38 cellular contexts compared by ENCODE assay signal in the genomic region with DNA sequence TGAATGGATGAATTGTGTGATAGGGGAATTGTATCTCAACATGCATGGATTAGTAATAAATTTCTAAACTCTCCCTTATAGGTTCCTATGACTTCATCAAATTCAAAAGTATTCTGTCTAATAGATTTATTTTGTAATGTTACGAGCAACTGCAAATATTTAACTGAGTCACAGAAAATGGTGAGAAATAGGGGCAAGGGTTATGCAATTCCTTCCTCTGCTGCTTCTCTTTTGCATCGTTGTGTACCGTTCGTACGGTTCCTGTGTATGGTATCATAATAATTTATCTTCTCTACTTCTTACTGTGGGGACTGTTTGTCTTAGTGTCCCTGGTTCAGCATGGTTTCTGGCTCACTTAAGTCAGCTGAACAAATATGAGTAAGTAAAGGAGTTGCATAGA. TPM values are rescaled to one million over a fixed set of nuclear protein-coding genes. Genes with fewer than 3 reads are reported as not detected.
"Had no signal": no experiment of that assay in that cellular context is flagged by ENCODE, and none has a peak within 500 bp of the region (broad histone marks: within the 10 kb centered on the region; RNA-seq: fewer than 3 reads in every experiment).

No MANE protein-coding gene starts in this region.

- H3K4me3 Mint-ChIP-seq: activated naive CD4-positive, alpha-beta T cell treated with anti-CD3 and anti-CD28 coated beads for 36 hours; activated naive CD4-positive, alpha-beta T cell treated with anti-CD3 and anti-CD28 coated beads, Interleukin-2, amount 10 ng/mL, durations not matched to agents 7 days and 5 days; activated naive CD4-positive, alpha-beta T cell treated with anti-CD3 and anti-CD28 coated beads, Interleukin-2, amount 50 U/mL, for 24 hours; activated naive CD8-positive, alpha-beta T cell; activated naive CD8-positive, alpha-beta T cell treated with anti-CD3 and anti-CD28 coated beads for 36 hours; activated naive CD8-positive, alpha-beta T cell treated with anti-CD3 and anti-CD28 coated beads, Interleukin-2, amount 10 ng/mL, durations not matched to agents 7 days and 5 days; activated naive CD8-positive, alpha-beta T cell treated with anti-CD3 and anti-CD28 coated beads, Interleukin-2, amount 50 U/mL, for 24 hours; activated T-cell treated with anti-CD3 and anti-CD28 coated beads, Interleukin-2, amount 50 U/mL, for 24 hours; activated T-cell treated with anti-CD3 and anti-CD28 coated beads, Interleukin-2, amount 50 U/mL, for 4 hours; activated T-cell treated with anti-CD3 and anti-CD28 coated beads, Interleukin-2, amount 50 U/mL, for 72 hours; activated T-helper 1 cell treated with anti-CD3 and anti-CD28 coated beads, Interleukin-12 subunit alpha, Interleukin-12 subunit beta, Interleukin-2, Interleukin-4 antibody, amounts not matched to agents 30 ng/mL and 10 ng/mL and 1 ng/mL, durations not matched to agents 14 hours and 24 hours and 36 hours; activated T-helper 17 cell treated with anti-CD3 and anti-CD28 coated beads, Interleukin-2, amount 50 U/mL, for 72 hours; brain; central memory CD8-positive, alpha-beta T cell had no signal

- H3K27ac Mint-ChIP-seq: activated naive CD4-positive, alpha-beta T cell treated with anti-CD3 and anti-CD28 coated beads for 36 hours; activated naive CD4-positive, alpha-beta T cell treated with anti-CD3 and anti-CD28 coated beads, Interleukin-2, amount 10 ng/mL, durations not matched to agents 7 days and 5 days; activated naive CD4-positive, alpha-beta T cell treated with anti-CD3 and anti-CD28 coated beads, Interleukin-2, amount 50 U/mL, for 24 hours; activated naive CD4-positive, alpha-beta T cell treated with anti-CD3 and anti-CD28 coated beads, Interleukin-2, amount 50 U/mL, for 72 hours; activated naive CD8-positive, alpha-beta T cell; activated naive CD8-positive, alpha-beta T cell treated with anti-CD3 and anti-CD28 coated beads for 36 hours; activated naive CD8-positive, alpha-beta T cell treated with anti-CD3 and anti-CD28 coated beads, Interleukin-2, amount 10 ng/mL, durations not matched to agents 7 days and 5 days; activated naive CD8-positive, alpha-beta T cell treated with anti-CD3 and anti-CD28 coated beads, Interleukin-2, amount 50 U/mL, for 24 hours; activated T-cell treated with anti-CD3 and anti-CD28 coated beads, Interleukin-2, amount 50 U/mL, for 24 hours; activated T-cell treated with anti-CD3 and anti-CD28 coated beads, Interleukin-2, amount 50 U/mL, for 72 hours; activated T-helper 1 cell treated with anti-CD3 and anti-CD28 coated beads, Interleukin-12 subunit alpha, Interleukin-12 subunit beta, Interleukin-2, Interleukin-4 antibody, amounts not matched to agents 30 ng/mL and 10 ng/mL and 1 ng/mL, durations not matched to agents 14 hours and 24 hours and 36 hours; activated T-helper 17 cell treated with anti-CD3 and anti-CD28 coated beads, Interleukin-2, amount 50 U/mL, for 72 hours; activated T-helper 2 cell treated with anti-CD3 and anti-CD28 coated beads, Interferon-gamma antibody, Interleukin-2, Interleukin-4, amounts not matched to agents 10 μg/mL and 5 μg/mL and 100 μg/mL, durations not matched to agents 14 hours and 24 hours and 36 hours; brain had no signal

- H3K27me3 ChIP-seq: adrenal gland, ascending aorta, body of pancreas, brain microvascular endothelial cell, breast epithelium, cardiac muscle cell had no signal

- H3K9me3 ChIP-seq: adrenal gland, ascending aorta, body of pancreas, breast epithelium had no signal

- H3K36me3 Mint-ChIP-seq: activated naive CD4-positive, alpha-beta T cell treated with anti-CD3 and anti-CD28 coated beads, Interleukin-2, amount 10 ng/mL, durations not matched to agents 7 days and 5 days; activated naive CD4-positive, alpha-beta T cell treated with anti-CD3 and anti-CD28 coated beads, Interleukin-2, amount 50 U/mL, for 24 hours; activated naive CD4-positive, alpha-beta T cell treated with anti-CD3 and anti-CD28 coated beads, Interleukin-2, amount 50 U/mL, for 72 hours; activated naive CD8-positive, alpha-beta T cell; activated naive CD8-positive, alpha-beta T cell treated with anti-CD3 and anti-CD28 coated beads for 36 hours; activated naive CD8-positive, alpha-beta T cell treated with anti-CD3 and anti-CD28 coated beads, Interleukin-2, amount 10 ng/mL, durations not matched to agents 7 days and 5 days; brain had no signal

- H3K9me3 Mint-ChIP-seq: activated naive CD4-positive, alpha-beta T cell treated with anti-CD3 and anti-CD28 coated beads, Interleukin-2, amount 10 ng/mL, durations not matched to agents 7 days and 5 days; activated naive CD4-positive, alpha-beta T cell treated with anti-CD3 and anti-CD28 coated beads, Interleukin-2, amount 50 U/mL, for 24 hours; activated naive CD4-positive, alpha-beta T cell treated with anti-CD3 and anti-CD28 coated beads, Interleukin-2, amount 50 U/mL, for 72 hours; activated naive CD8-positive, alpha-beta T cell treated with anti-CD3 and anti-CD28 coated beads for 36 hours; activated T-cell treated with anti-CD3 and anti-CD28 coated beads, Interleukin-2, amount 50 U/mL, for 72 hours; activated T-helper 1 cell treated with anti-CD3 and anti-CD28 coated beads, Interleukin-12 subunit alpha, Interleukin-12 subunit beta, Interleukin-2, Interleukin-4 antibody, amounts not matched to agents 30 ng/mL and 10 ng/mL and 1 ng/mL, durations not matched to agents 14 hours and 24 hours and 36 hours; activated T-helper 17 cell treated with anti-CD3 and anti-CD28 coated beads, Interleukin-2, amount 50 U/mL, for 72 hours; activated T-helper 2 cell treated with anti-CD3 and anti-CD28 coated beads, Interferon-gamma antibody, Interleukin-2, Interleukin-4, amounts not matched to agents 10 μg/mL and 5 μg/mL and 100 μg/mL, durations not matched to agents 14 hours and 24 hours and 36 hours; central memory CD8-positive, alpha-beta T cell had no signal

- H3K27ac ChIP-seq: adrenal gland, ascending aorta, body of pancreas, brain microvascular endothelial cell, breast epithelium, cardiac muscle cell had no signal

- H3K4me1 Mint-ChIP-seq: activated naive CD4-positive, alpha-beta T cell treated with anti-CD3 and anti-CD28 coated beads, Interleukin-2, amount 10 ng/mL, durations not matched to agents 7 days and 5 days; activated naive CD4-positive, alpha-beta T cell treated with anti-CD3 and anti-CD28 coated beads, Interleukin-2, amount 50 U/mL, for 24 hours; activated naive CD8-positive, alpha-beta T cell treated with anti-CD3 and anti-CD28 coated beads for 36 hours; activated naive CD8-positive, alpha-beta T cell treated with anti-CD3 and anti-CD28 coated beads, Interleukin-2, amount 10 ng/mL, durations not matched to agents 7 days and 5 days; activated naive CD8-positive, alpha-beta T cell treated with anti-CD3 and anti-CD28 coated beads, Interleukin-2, amount 50 U/mL, for 24 hours; activated T-helper 17 cell treated with anti-CD3 and anti-CD28 coated beads, Interleukin-2, amount 50 U/mL, for 72 hours; brain; central memory CD8-positive, alpha-beta T cell had no signal

- H3K4me1 ChIP-seq: adrenal gland, body of pancreas, breast epithelium had no signal

- ATAC-seq: activated naive CD4-positive, alpha-beta T cell treated with anti-CD3 and anti-CD28 coated beads, Interleukin-2, amount 50 U/mL, for 72 hours; activated naive CD8-positive, alpha-beta T cell treated with anti-CD3 and anti-CD28 coated beads, Interleukin-2, amount 50 U/mL, for 24 hours; activated T-cell treated with anti-CD3 and anti-CD28 coated beads, Interleukin-2, amount 50 U/mL, for 4 hours; activated T-cell treated with anti-CD3 and anti-CD28 coated beads, Interleukin-2, amount 50 U/mL, for 72 hours; activated T-helper 17 cell treated with anti-CD3 and anti-CD28 coated beads, Interleukin-2, amount 50 U/mL, for 72 hours; body of pancreas had no signal

- DNase-seq: activated effector memory CD4-positive, alpha-beta T cell treated with anti-CD3 and anti-CD28 coated beads, Interleukin-2, amount 50 U/mL, for 16 hours; activated effector memory CD4-positive, alpha-beta T cell treated with Interleukin-2 at 50 U/mL for 16 hours; activated gamma-delta T cell; activated gamma-delta T cell treated with Interleukin-2 at 50 U/mL for 16 hours; activated naive CD4-positive, alpha-beta T cell; activated naive CD4-positive, alpha-beta T cell treated with anti-CD3 and anti-CD28 coated beads for 36 hours; activated naive CD4-positive, alpha-beta T cell treated with anti-CD3 and anti-CD28 coated beads, Interleukin-2, amount 10 ng/mL, durations not matched to agents 7 days and 5 days; activated naive CD4-positive, alpha-beta T cell treated with anti-CD3 and anti-CD28 coated beads, Interleukin-2, amount 50 U/mL, for 16 hours; activated naive CD4-positive, alpha-beta T cell treated with Interleukin-2 at 50 U/mL for 16 hours; activated naive CD8-positive, alpha-beta T cell treated with anti-CD3 and anti-CD28 coated beads for 36 hours; activated naive CD8-positive, alpha-beta T cell treated with anti-CD3 and anti-CD28 coated beads, Interleukin-2, amount 10 ng/mL, durations not matched to agents 7 days and 5 days; activated naive CD8-positive, alpha-beta T cell treated with anti-CD3 and anti-CD28 coated beads, Interleukin-2, amount 50 U/mL, for 24 hours; activated T-cell treated with anti-CD3 and anti-CD28 coated beads, Interleukin-2, amount 50 U/mL, for 1 hour; activated T-cell treated with anti-CD3 and anti-CD28 coated beads, Interleukin-2, amount 50 U/mL, for 24 hours; activated T-cell treated with anti-CD3 and anti-CD28 coated beads, Interleukin-2, amount 50 U/mL, for 4 hours; activated T-cell treated with anti-CD3 and anti-CD28 coated beads, Interleukin-2, amount 50 U/mL, for 48 hours; activated T-cell treated with anti-CD3 and anti-CD28 coated beads, Interleukin-2, amount 50 U/mL, for 72 hours; adrenal gland; amniotic stem cell; amygdala; anterior cingulate cortex; aorta; body of pancreas; brain microvascular endothelial cell; caudate nucleus; central memory CD4-positive, alpha-beta T cell; cerebellar nuclear complex had no signal

- H3K4me3 ChIP-seq: adrenal gland, ascending aorta, body of pancreas, breast epithelium, cardiac muscle cell had no signal

- H3K27me3 Mint-ChIP-seq: activated naive CD4-positive, alpha-beta T cell treated with anti-CD3 and anti-CD28 coated beads, Interleukin-2, amount 10 ng/mL, durations not matched to agents 7 days and 5 days; activated naive CD4-positive, alpha-beta T cell treated with anti-CD3 and anti-CD28 coated beads, Interleukin-2, amount 50 U/mL, for 24 hours; activated naive CD8-positive, alpha-beta T cell treated with anti-CD3 and anti-CD28 coated beads, Interleukin-2, amount 50 U/mL, for 24 hours had no signal

- H3K36me3 ChIP-seq: adrenal gland, ascending aorta, brain microvascular endothelial cell, breast epithelium, cardiac muscle cell had no signal

RNA-seq across cellular contexts. Expression of gene SMOC2, which starts 44.8 kb away (rescaled TPM):
- total RNA-seq: activated naive CD4-positive, alpha-beta T cell treated with anti-CD3 and anti-CD28 coated beads for 36 hours; activated naive CD4-positive, alpha-beta T cell treated with anti-CD3 and anti-CD28 coated beads, Interleukin-2, amount 50 U/mL, for 72 hours; activated naive CD8-positive, alpha-beta T cell treated with anti-CD3 and anti-CD28 coated beads for 36 hours; activated naive CD8-positive, alpha-beta T cell treated with anti-CD3 and anti-CD28 coated beads, Interleukin-2, amount 10 ng/mL, durations not matched to agents 7 days and 5 days; activated T-cell treated with anti-CD3 and anti-CD28 coated beads, Interleukin-2, amount 50 U/mL, for 72 hours; activated T-helper 1 cell treated with anti-CD3 and anti-CD28 coated beads, Interleukin-12 subunit alpha, Interleukin-12 subunit beta, Interleukin-2, Interleukin-4 antibody, amounts not matched to agents 30 ng/mL and 10 ng/mL and 1 ng/mL, durations not matched to agents 14 hours and 24 hours and 36 hours; activated T-helper 17 cell treated with anti-CD3 and anti-CD28 coated beads, Interleukin-2, amount 50 U/mL, for 72 hours; activated T-helper 2 cell treated with anti-CD3 and anti-CD28 coated beads, Interferon-gamma antibody, Interleukin-2, Interleukin-4, amounts not matched to agents 10 μg/mL and 5 μg/mL and 100 μg/mL, durations not matched to agents 14 hours and 24 hours and 36 hours had no signal
